ENCODE assay signal across 20 cellular contexts in the genomic region with DNA sequence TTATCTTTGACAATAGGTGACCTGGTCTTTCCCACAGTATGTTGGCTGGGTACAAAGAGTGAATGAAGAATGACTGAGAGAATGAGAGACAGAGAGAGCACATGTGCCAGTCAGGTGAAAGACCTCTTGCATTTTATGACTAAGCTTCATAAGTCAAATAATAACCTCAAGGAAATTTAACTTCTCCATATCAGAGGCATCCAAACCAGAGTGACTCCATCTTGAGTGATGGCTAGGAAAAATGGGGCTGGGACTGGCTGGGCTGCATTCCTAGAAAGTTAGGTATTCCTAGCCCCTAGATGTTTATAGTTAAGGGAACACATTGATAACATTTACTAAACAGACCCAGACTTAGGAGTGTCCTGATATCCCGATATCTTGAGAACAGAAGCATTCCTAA. TPM values are rescaled to one million over a fixed set of nuclear protein-coding genes. Genes with fewer than 3 reads are reported as not detected.
DNase-seq lines count a peak whose midpoint lies in the region; ATAC-seq, FAIRE-seq and TF ChIP-seq lines count a peak whose summit lies in the region.
"Had no signal": no experiment of that assay in that cellular context is flagged by ENCODE, and none has a peak within 500 bp of the region (broad histone marks: within the 10 kb centered on the region; RNA-seq: fewer than 3 reads in every experiment).

No MANE protein-coding gene starts in this region.

- no TSS peak for BruUV-seq in K562 (replicated peaks; lab: Mats Ljungman, UMichigan)

- H3K27me3 ChIP-seq in K562 (ENCODE audit: control insufficient read depth in 2 of 2, insufficient read depth in 2 of 2, low read length in 2 of 2) = no peaks in the 10 kb centered on the region

- no peaks in the 10 kb centered on the region for H3K36me3 ChIP-seq in K562 (ENCODE audit: control insufficient read depth, insufficient read depth, low read length)
- H3K36me3 ChIP-seq: HAP-1 had no signal

- peaks cover 14% of the 10 kb centered on the region for H3K9me3 Mint-ChIP-seq in progenitor cell of endocrine pancreas (ENCODE audit: low read depth)
- H3K9me3 Mint-ChIP-seq in activated T-helper 2 cell treated with anti-CD3 and anti-CD28 coated beads, Interferon-gamma antibody, Interleukin-2, Interleukin-4, amounts not matched to agents 10 μg/mL and 5 μg/mL and 100 μg/mL, durations not matched to agents 14 hours and 24 hours and 36 hours = peaks cover 14% of the 10 kb centered on the region
- H3K9me3 Mint-ChIP-seq: CD4-positive, alpha-beta T cell had no signal

- FAIRE-seq in K562 (lab: Jason Lieb, UNC) = no peak
- FAIRE-seq: A549, GM12878 had no signal

- DNase-seq in ELF-1 (ENCODE audit: low read depth, low spot score) (peak; percentile 30), K562 (ENCODE audit: extremely low read depth in 1 of 4, low spot score in 3 of 4) (no peak), progenitor cell of endocrine pancreas (ENCODE audit: low spot score, unreplicated experiment) (no peak), GM10266 (ENCODE audit: extremely low spot score) (no peak)
- DNase-seq in activated T-helper 2 cell treated with anti-CD3 and anti-CD28 coated beads, Interferon-gamma antibody, Interleukin-2, Interleukin-4, amounts not matched to agents 10 μg/mL and 5 μg/mL and 100 μg/mL, durations not matched to agents 14 hours and 24 hours and 36 hours (ENCODE audit: low spot score) = no peak
- DNase-seq: AML-193; CD4-positive, alpha-beta T cell; DMS153; DMS79; GF-D8; GM23248; IMR-90; KBM-7 had no signal

- H3K36me3 Mint-ChIP-seq in progenitor cell of endocrine pancreas (ENCODE audit: insufficient read depth) = no peaks in the 10 kb centered on the region
- no peaks in the 10 kb centered on the region for H3K36me3 Mint-ChIP-seq in activated T-helper 2 cell treated with anti-CD3 and anti-CD28 coated beads, Interferon-gamma antibody, Interleukin-2, Interleukin-4, amounts not matched to agents 10 μg/mL and 5 μg/mL and 100 μg/mL, durations not matched to agents 14 hours and 24 hours and 36 hours (ENCODE audit: low read depth)

- ATAC-seq in K562 (no peak), HG03342 (IDR thresholded peaks at IDR 0.05; ENCODE audit: unreplicated experiment) (no peak)
- ATAC-seq: A549, GM12878 had no signal

- CTCF ChIA-PET in K562 (lab: Yijun Ruan, JAX; ENCODE audit: low intra/inter-chr PET ratio) = no interaction called here

- in situ Hi-C loops in K562 (cut with MboI) = no loop called here

- H3K27ac ChIP-seq in 22Rv1 (peak overlapping the region; percentile 85; the same call in 1 of the 2 replicates), K562 (ENCODE audit: extremely low read depth, low read depth, low read length) (no peak overlapping the region)
- H3K27ac ChIP-seq: A549, C4-2B, GM23248, HL-60 had no signal

- no peaks in the 10 kb centered on the region; the same call in 1 of the 2 replicates for H4K20me1 ChIP-seq in K562 (replicated peaks; ENCODE audit: control insufficient read depth, insufficient read depth, low read length)

- peaks cover 11% of the 10 kb centered on the region for H3K79me2 ChIP-seq in K562 (ENCODE audit: control insufficient read depth, insufficient read depth, low read length)

- intact Hi-C loops in K562 (cut with micrococcal nuclease) = loop anchor here (10.0 kb wide), 1 partner anchor 216 kb away; no protein-coding TSS in a partner anchor
- intact Hi-C loops in activated T-helper 2 cell treated with anti-CD3 and anti-CD28 coated beads, Interferon-gamma antibody, Interleukin-2, Interleukin-4, amounts not matched to agents 10 μg/mL and 5 μg/mL and 100 μg/mL, durations not matched to agents 14 hours and 24 hours and 36 hours (cut with micrococcal nuclease) = no loop called here

- H3K9me1 ChIP-seq in K562 (ENCODE audit: control insufficient read depth, insufficient read depth, low read length) = no peaks in the 10 kb centered on the region

- POLR2A ChIA-PET in K562 (lab: Yijun Ruan, JAX) = no interaction called here

- no peak for TF ChIP-seq POLR2A in K562 (conservative IDR thresholded peaks at IDR 0.05)

- no peak overlapping the region for H3K9ac ChIP-seq in K562 (ENCODE audit: insufficient read depth in 1 of 2, low read depth in 2 of 2, low read length in 2 of 2)
- H3K9ac ChIP-seq: GM23248 had no signal

- H3K4me1 Mint-ChIP-seq in progenitor cell of endocrine pancreas (ENCODE audit: low read depth) = peaks cover 10% of the 10 kb centered on the region
- peaks cover 8% of the 10 kb centered on the region for H3K4me1 Mint-ChIP-seq in activated T-helper 2 cell treated with anti-CD3 and anti-CD28 coated beads, Interferon-gamma antibody, Interleukin-2, Interleukin-4, amounts not matched to agents 10 μg/mL and 5 μg/mL and 100 μg/mL, durations not matched to agents 14 hours and 24 hours and 36 hours (ENCODE audit: low read depth)

- no peak for TF ChIP-seq RAD21 in K562 (CRISPR knock-in tag; conservative IDR thresholded peaks at IDR 0.05 in 1 of 2, IDR thresholded peaks at IDR 0.05 in 1 of 2)

- no peak overlapping the region for H3K4me3 ChIP-seq in K562
- H3K4me3 ChIP-seq: A549, GM12878, GM23248, HAP-1 had no signal

- 56% methylated on average over 1 of the region's 1 CpG for WGBS in K562 (ENCODE audit: insufficient coverage, low coverage, missing lambda C conversion rate)

- no peak for TF ChIP-seq EP300 in K562 (IDR thresholded peaks at IDR 0.05; ENCODE audit: low read length)

- peaks cover 0 to 12% of the 10 kb centered on the region in 2 experiments for H3K4me1 ChIP-seq in K562 (replicated peaks in 1 of 2; ENCODE audit: control insufficient read depth in 2 of 2, insufficient read depth in 2 of 2, low read length in 2 of 2)
- H3K4me1 ChIP-seq: A549 had no signal

- TF ChIP-seq CTCF in 22Rv1 (IDR thresholded peaks at IDR 0.05) (no peak), K562 (IDR thresholded peaks at IDR 0.05 in 2 of 3, conservative IDR thresholded peaks at IDR 0.05 in 1 of 3; ENCODE audit: insufficient read depth in 2 of 3, low read depth in 1 of 3, low read length in 3 of 3) (no peak), progenitor cell of endocrine pancreas (IDR thresholded peaks at IDR 0.05; ENCODE audit: unreplicated experiment) (no peak), GM10266 (IDR thresholded peaks at IDR 0.05; ENCODE audit: control insufficient read depth, insufficient read depth, low read depth, missing control alignments) (no peak)

- no peak overlapping the region for H3K4me3 Mint-ChIP-seq in progenitor cell of endocrine pancreas (ENCODE audit: low read depth)
- H3K4me3 Mint-ChIP-seq in activated T-helper 2 cell treated with anti-CD3 and anti-CD28 coated beads, Interferon-gamma antibody, Interleukin-2, Interleukin-4, amounts not matched to agents 10 μg/mL and 5 μg/mL and 100 μg/mL, durations not matched to agents 14 hours and 24 hours and 36 hours (ENCODE audit: low read depth) = no peak overlapping the region

- no peaks in the 10 kb centered on the region for H3K27me3 Mint-ChIP-seq in progenitor cell of endocrine pancreas
- H3K27me3 Mint-ChIP-seq in activated T-helper 2 cell treated with anti-CD3 and anti-CD28 coated beads, Interferon-gamma antibody, Interleukin-2, Interleukin-4, amounts not matched to agents 10 μg/mL and 5 μg/mL and 100 μg/mL, durations not matched to agents 14 hours and 24 hours and 36 hours (ENCODE audit: low read depth) = peaks cover 6% of the 10 kb centered on the region
- H3K27me3 Mint-ChIP-seq: CD4-positive, alpha-beta T cell had no signal

- no peaks in the 10 kb centered on the region for H3K9me3 ChIP-seq in K562 (replicated peaks; ENCODE audit: control insufficient read depth, insufficient read depth, low read depth, low read length)

- H2AFZ ChIP-seq in K562 (ENCODE audit: low read depth, low read length) = no peak overlapping the region
- H2AFZ ChIP-seq: GM23248 had no signal

- H3K27ac Mint-ChIP-seq in progenitor cell of endocrine pancreas = peak overlapping the region; percentile 22
- no peak overlapping the region for H3K27ac Mint-ChIP-seq in activated T-helper 2 cell treated with anti-CD3 and anti-CD28 coated beads, Interferon-gamma antibody, Interleukin-2, Interleukin-4, amounts not matched to agents 10 μg/mL and 5 μg/mL and 100 μg/mL, durations not matched to agents 14 hours and 24 hours and 36 hours
- H3K27ac Mint-ChIP-seq: CD4-positive, alpha-beta T cell had no signal

- H3K4me2 ChIP-seq in K562 (ENCODE audit: insufficient read depth, low read length) = no peak overlapping the region
- H3K4me2 ChIP-seq: A549 had no signal

TF ChIP-seq in K562, 482 proteins besides CTCF, POLR2A, EP300 and RAD21 (continues in another document):
- TF ChIP-seq BACH1 (tag; IDR thresholded peaks at IDR 0.05) = peak; percentile 63; the same call in 1 of the 2 replicates

RNA-seq across cellular contexts. Expression of a gene that starts 3.9 kb away (rescaled TPM):
- 94.2 and 230 TPM in 2 replicates for total RNA-seq in K562 (2011; cell fraction: chromatin; rRNA removed; ENCODE audit: low replicate concordance)
- 51.7 and 57.8 TPM in 2 replicates for total RNA-seq in K562 (2011; cell fraction: nucleolus; rRNA removed)
- 92.6 and 110 TPM in 2 replicates for total RNA-seq in K562 (2011; cell fraction: nucleoplasm; rRNA removed)
- total RNA-seq in K562 (2014; rRNA removed) (20.3 and 23.6 TPM in 2 replicates), K562 (2014; rRNA removed; fragmentation: Illumina TruSeq; extraction: Trizol) (29.3 and 33.9 TPM in 2 replicates), K562 (2015; rRNA removed; fragmentation: Illumina TruSeq; extraction: Trizol) (25.9 and 28.5 TPM in 2 replicates), K562 (2021) (26.8 and 28.5 TPM in 2 replicates), progenitor cell of endocrine pancreas (37.7 and 39.1 TPM in 2 replicates)
- polyA plus RNA-seq in K562 (2011; rRNA removed) (76.3 and 85.8 TPM in 2 replicates), K562 (2014; fragmentation: Illumina TruSeq; extraction: Trizol) (32.1 and 36.7 TPM in 2 replicates), K562 (2014; fragmentation: Nextera tagmentation; extraction: Ambion mirVana) (1 to 10 TPM; 7.8 to 9.0 TPM), K562 (2014; rRNA removed) (31.2 and 38.2 TPM in 2 replicates)
- 18.2 and 30.4 TPM in 2 replicates for polyA plus RNA-seq in K562 (2011; cell fraction: cytosol; rRNA removed)
- 227 and 343 TPM in 2 replicates for polyA plus RNA-seq in K562 (2011; cell fraction: nucleus; rRNA removed)
- 17.4 and 33.3 TPM in 2 replicates for polyA plus RNA-seq in K562 (2012)
- 43.8 and 51.9 TPM in 2 replicates for polyA minus RNA-seq in K562 (2011; rRNA and poly(A)+ RNA removed)
- 15.2 and 16.0 TPM in 2 replicates for polyA minus RNA-seq in K562 (2011; cell fraction: cytosol; rRNA and poly(A)+ RNA removed)
- 55.3 and 118 TPM in 2 replicates for polyA minus RNA-seq in K562 (2011; cell fraction: nucleus; rRNA and poly(A)+ RNA removed)
- 69.5 and 69.9 TPM in 2 replicates for total RNA-seq in activated T-helper 2 cell treated with anti-CD3 and anti-CD28 coated beads, Interferon-gamma antibody, Interleukin-2, Interleukin-4, amounts not matched to agents 10 μg/mL and 5 μg/mL and 100 μg/mL, durations not matched to agents 14 hours and 24 hours and 36 hours
